Comparison of ENCODE assay signal across 19 cellular contexts in genomic region chr15:71791975-71792374, GRCh38. TPM values are rescaled to one million over a fixed set of nuclear protein-coding genes. Genes with fewer than 3 reads are reported as not detected.
A peak's percentile ranks its signal among the peaks of the same experiment; 100 is the strongest.
DNase-seq lines count a peak whose midpoint lies in the region; ATAC-seq and TF ChIP-seq lines count a peak whose summit lies in the region.
"Had no signal": no experiment of that assay in that cellular context is flagged by ENCODE, and none has a peak within 500 bp of the region (broad histone marks: within the 10 kb centered on the region; RNA-seq: fewer than 3 reads in every experiment).

No MANE protein-coding gene starts in this region.

- POLR2A ChIA-PET in activated CD4-positive, alpha-beta memory T cell treated with anti-CD3 and anti-CD28 coated beads, Interleukin-2, amount 10 ng/mL, durations not matched to agents 7 days and 5 days (lab: Charles Lee), result no interaction called here
- POLR2A ChIA-PET in activated CD4-positive, alpha-beta memory T cell treated with anti-CD3 and anti-CD28 coated beads for 36 hours (lab: Charles Lee), result no interaction called here

- no peaks in the 10 kb centered on the region for H3K79me2 ChIP-seq in hepatocyte

- no peak for TF ChIP-seq POLR2A in gastrocnemius medialis (IDR thresholded peaks at IDR 0.05)

- H3K9me3 ChIP-seq in SJCRH30 (replicated peaks) (no peaks in the 10 kb centered on the region; the same call in 1 of the 2 replicates), hepatocyte (ENCODE audit: low read depth) (no peaks in the 10 kb centered on the region), skeletal muscle satellite cell (replicated peaks; ENCODE audit: low read length) (no peaks in the 10 kb centered on the region), gastrocnemius medialis (no peaks in the 10 kb centered on the region)
- H3K9me3 ChIP-seq: BLaER1 had no signal

- H3K4me3 ChIP-seq in SJCRH30, result no peak overlapping the region
- H3K4me3 ChIP-seq in hepatocyte, result no peak overlapping the region
- H3K4me3 ChIP-seq in skeletal muscle satellite cell (ENCODE audit: low read length), result no peak overlapping the region
- H3K4me3 ChIP-seq in gastrocnemius medialis, result no peak overlapping the region
- H3K4me3 ChIP-seq: BLaER1, GM12878, GM23248 had no signal

- peak; percentile 12 for DNase-seq in activated CD4-positive, alpha-beta memory T cell treated with anti-CD3 and anti-CD28 coated beads, Interleukin-2, amount 10 ng/mL, durations not matched to agents 7 days and 5 days
- DNase-seq in activated CD4-positive, alpha-beta memory T cell treated with anti-CD3 and anti-CD28 coated beads for 36 hours, result no peak
- DNase-seq in SJCRH30 (no peak), hepatocyte (ENCODE audit: low spot score) (no peak), DMS153 treated with DMSO at 0.1 percent for 48 hours (lab: John Stamatoyannopoulos, UW; ENCODE audit: unreplicated experiment) (no peak), gastrocnemius medialis (no peak)
- DNase-seq: 8988T; CD8-positive, alpha-beta memory T cell; DND-41; KG1; NCI-H1436; NCI-H2029 treated with DMSO at 0.1 percent for 48 hours; NCI-H510A; NCI-H774 had no signal

- no peak overlapping the region for H2AFZ ChIP-seq in hepatocyte
- H2AFZ ChIP-seq: GM23248 had no signal

- H3K27me3 Mint-ChIP-seq in activated CD4-positive, alpha-beta memory T cell treated with anti-CD3 and anti-CD28 coated beads, Interleukin-2, amount 10 ng/mL, durations not matched to agents 7 days and 5 days, result peaks cover 6% of the 10 kb centered on the region
- H3K27me3 Mint-ChIP-seq in activated CD4-positive, alpha-beta memory T cell treated with anti-CD3 and anti-CD28 coated beads for 36 hours, result peaks cover 5% of the 10 kb centered on the region

- H3K4me2 ChIP-seq in hepatocyte (no peak overlapping the region), skeletal muscle satellite cell (ENCODE audit: low read length) (no peak overlapping the region)
- H3K4me2 ChIP-seq: BLaER1 had no signal

- no peaks in the 10 kb centered on the region for H3K9me2 ChIP-seq in hepatocyte (replicated peaks; ENCODE audit: insufficient read depth)

- intact Hi-C loops in activated CD4-positive, alpha-beta memory T cell treated with anti-CD3 and anti-CD28 coated beads for 36 hours (cut with micrococcal nuclease), result no loop called here
- intact Hi-C loops in gastrocnemius medialis (cut with DNase I; ENCODE audit: low total_unique reads), result no loop called here

- 97% methylated on average over 7 of the region's 7 CpGs for WGBS in hepatocyte (ENCODE audit: low lambda C conversion rate, missing lambda C conversion rate)

- H4K20me1 ChIP-seq in hepatocyte (ENCODE audit: insufficient read depth, poor library complexity, severe bottlenecking), result no peaks in the 10 kb centered on the region
- H4K20me1 ChIP-seq: BLaER1 had no signal

- H3K9ac ChIP-seq in skeletal muscle satellite cell (ENCODE audit: low read depth, low read length), result peak overlapping the region; percentile 17
- H3K9ac ChIP-seq: BLaER1, GM23248 had no signal

- peaks cover 12% of the 10 kb centered on the region; the same call in 1 of the 2 replicates for H3K4me1 ChIP-seq in SJCRH30
- H3K4me1 ChIP-seq in hepatocyte (ENCODE audit: insufficient read depth), result peaks cover 4% of the 10 kb centered on the region
- peaks cover 23% of the 10 kb centered on the region for H3K4me1 ChIP-seq in skeletal muscle satellite cell (ENCODE audit: control insufficient read depth, insufficient read depth, low read length)
- no peaks in the 10 kb centered on the region for H3K4me1 ChIP-seq in gastrocnemius medialis
- H3K4me1 ChIP-seq: BLaER1 had no signal

- TF ChIP-seq CTCF in hepatocyte (IDR thresholded peaks at IDR 0.05; ENCODE audit: poor library complexity) (no peak), gastrocnemius medialis (IDR thresholded peaks at IDR 0.05 in 4 of 5, conservative IDR thresholded peaks at IDR 0.05 in 1 of 5) (no peak)

- CTCF ChIA-PET in activated CD4-positive, alpha-beta memory T cell treated with anti-CD3 and anti-CD28 coated beads, Interleukin-2, amount 10 ng/mL, durations not matched to agents 7 days and 5 days (lab: Charles Lee), result no interaction called here
- CTCF ChIA-PET in activated CD4-positive, alpha-beta memory T cell treated with anti-CD3 and anti-CD28 coated beads for 36 hours (lab: Charles Lee), result no interaction called here

- in situ Hi-C loops in gastrocnemius medialis (cut with MboI; ENCODE audit: low sequenced_read_pairs in 4 of 4), result no loop called here

- no peaks in the 10 kb centered on the region for H3K4me1 Mint-ChIP-seq in activated CD4-positive, alpha-beta memory T cell treated with anti-CD3 and anti-CD28 coated beads, Interleukin-2, amount 10 ng/mL, durations not matched to agents 7 days and 5 days
- no peaks in the 10 kb centered on the region for H3K4me1 Mint-ChIP-seq in activated CD4-positive, alpha-beta memory T cell treated with anti-CD3 and anti-CD28 coated beads for 36 hours (ENCODE audit: low read depth)
- H3K4me1 Mint-ChIP-seq: CD8-positive, alpha-beta memory T cell had no signal

- H3K9me3 Mint-ChIP-seq in activated CD4-positive, alpha-beta memory T cell treated with anti-CD3 and anti-CD28 coated beads, Interleukin-2, amount 10 ng/mL, durations not matched to agents 7 days and 5 days, result no peaks in the 10 kb centered on the region
- no peaks in the 10 kb centered on the region for H3K9me3 Mint-ChIP-seq in activated CD4-positive, alpha-beta memory T cell treated with anti-CD3 and anti-CD28 coated beads for 36 hours
- H3K9me3 Mint-ChIP-seq: CD8-positive, alpha-beta memory T cell had no signal

- no peaks in the 10 kb centered on the region for H3K36me3 Mint-ChIP-seq in activated CD4-positive, alpha-beta memory T cell treated with anti-CD3 and anti-CD28 coated beads, Interleukin-2, amount 10 ng/mL, durations not matched to agents 7 days and 5 days (ENCODE audit: low read depth)
- H3K36me3 Mint-ChIP-seq in activated CD4-positive, alpha-beta memory T cell treated with anti-CD3 and anti-CD28 coated beads for 36 hours, result no peaks in the 10 kb centered on the region
- H3K36me3 Mint-ChIP-seq: CD8-positive, alpha-beta memory T cell had no signal

- H3K27ac Mint-ChIP-seq in activated CD4-positive, alpha-beta memory T cell treated with anti-CD3 and anti-CD28 coated beads, Interleukin-2, amount 10 ng/mL, durations not matched to agents 7 days and 5 days, result no peak overlapping the region
- no peak overlapping the region for H3K27ac Mint-ChIP-seq in activated CD4-positive, alpha-beta memory T cell treated with anti-CD3 and anti-CD28 coated beads for 36 hours

- H3K27ac ChIP-seq in SJCRH30, result 0 out of 2 replicates have a peak overlapping the region, but pooled peaks have one; percentile 1
- peak overlapping the region; percentile 70 for H3K27ac ChIP-seq in hepatocyte
- H3K27ac ChIP-seq in gastrocnemius medialis, result no peak overlapping the region
- H3K27ac ChIP-seq: BLaER1, GM23248 had no signal

- H3K27me3 ChIP-seq in SJCRH30, result no peaks in the 10 kb centered on the region
- no peaks in the 10 kb centered on the region for H3K27me3 ChIP-seq in hepatocyte
- no peaks in the 10 kb centered on the region for H3K27me3 ChIP-seq in skeletal muscle satellite cell (ENCODE audit: control insufficient read depth, insufficient read depth, low read length)
- no peaks in the 10 kb centered on the region for H3K27me3 ChIP-seq in gastrocnemius medialis
- H3K27me3 ChIP-seq: BLaER1 had no signal

- no peak for ATAC-seq in GM19397 (IDR thresholded peaks at IDR 0.05; ENCODE audit: unreplicated experiment)
- no peak for ATAC-seq in gastrocnemius medialis
- ATAC-seq: GM12878 had no signal

- no peaks in the 10 kb centered on the region for H3K36me3 ChIP-seq in SJCRH30
- H3K36me3 ChIP-seq in hepatocyte (replicated peaks; ENCODE audit: insufficient read depth, low read depth), result no peaks in the 10 kb centered on the region
- no peaks in the 10 kb centered on the region for H3K36me3 ChIP-seq in skeletal muscle satellite cell (ENCODE audit: insufficient read depth, low read length)
- H3K36me3 ChIP-seq in gastrocnemius medialis, result no peaks in the 10 kb centered on the region
- H3K36me3 ChIP-seq: BLaER1 had no signal

- H3K4me3 Mint-ChIP-seq in activated CD4-positive, alpha-beta memory T cell treated with anti-CD3 and anti-CD28 coated beads, Interleukin-2, amount 10 ng/mL, durations not matched to agents 7 days and 5 days, result no peak overlapping the region
- H3K4me3 Mint-ChIP-seq in activated CD4-positive, alpha-beta memory T cell treated with anti-CD3 and anti-CD28 coated beads for 36 hours, result no peak overlapping the region
- H3K4me3 Mint-ChIP-seq: CD8-positive, alpha-beta memory T cell had no signal

RNA-seq across cellular contexts. Expression of gene NR2E3, which starts 18.4 kb away (rescaled TPM):
- total RNA-seq in activated CD4-positive, alpha-beta memory T cell treated with anti-CD3 and anti-CD28 coated beads, Interleukin-2, amount 10 ng/mL, durations not matched to agents 7 days and 5 days, result not detected
- total RNA-seq in activated CD4-positive, alpha-beta memory T cell treated with anti-CD3 and anti-CD28 coated beads for 36 hours, result not detected
- total RNA-seq in SJCRH30 (2014; rRNA removed; shearing (Covaris generic)), result 4.5 and 8.8 TPM in 2 replicates
- 0.12 TPM in 1 of 2 replicates, not detected in the other for total RNA-seq in hepatocyte
- polyA plus RNA-seq in hepatocyte, result 0.36 and 0.40 TPM in 2 replicates
- under 0.01 TPM in 1 of 2 replicates, not detected in the other for total RNA-seq in skeletal muscle satellite cell (2012; rRNA removed)
- not detected for total RNA-seq in gastrocnemius medialis
- total RNA-seq: CD8-positive, alpha-beta memory T cell; GM12878; GM23248 had no signal
- polyA plus RNA-seq: CD8-positive, alpha-beta memory T cell had no signal

Comparison
In these comparisons a context has a peak if more than half of its experiments do, and no peak if none do; other contexts are left out.
1. H3K27ac ChIP-seq: peak in SJCRH30 (single experiment) and hepatocyte (single experiment); none in gastrocnemius medialis (0 of 4).